25 cellular contexts compared by ENCODE assay signal in genomic region chr19:33499248-33499647, GRCh38.
"Had no signal": no experiment of that assay in that cellular context is flagged by ENCODE, and none has a peak within 500 bp of the region (broad histone marks: within the 10 kb centered on the region; RNA-seq: fewer than 3 reads in every experiment).

No MANE protein-coding gene starts in this region.

- H3K4me3 Mint-ChIP-seq: immature natural killer cell; natural killer cell treated with Interleukin-12 subunit alpha and Interleukin-12 subunit beta and Interleukin-15 and Interleukin-18, amount 100 ng/mL, for 72 hours had no signal

- ATAC-seq: gastroesophageal sphincter, left colon, psoas muscle, sciatic nerve had no signal

- H3K27me3 ChIP-seq: colonic mucosa, esophagus squamous epithelium, gastroesophageal sphincter, suprapubic skin, thyroid gland, upper lobe of left lung, vagina had no signal

- H3K27ac Mint-ChIP-seq: immature natural killer cell; natural killer cell treated with Interleukin-12 subunit alpha and Interleukin-12 subunit beta and Interleukin-15 and Interleukin-18, amount 100 ng/mL, for 72 hours had no signal

- H3K4me1 Mint-ChIP-seq: immature natural killer cell had no signal

- H3K4me3 ChIP-seq: colonic mucosa, esophagus squamous epithelium, gastroesophageal sphincter, lung, psoas muscle, skin epidermis, suprapubic skin, thyroid gland, upper lobe of left lung, vagina had no signal

- H3K36me3 Mint-ChIP-seq: natural killer cell treated with Interleukin-12 subunit alpha and Interleukin-12 subunit beta and Interleukin-15 and Interleukin-18, amount 100 ng/mL, for 72 hours had no signal

- H3K27ac ChIP-seq: colonic mucosa, esophagus squamous epithelium, gastroesophageal sphincter, psoas muscle, skin epidermis, suprapubic skin, thyroid gland, upper lobe of left lung, vagina had no signal

- H3K9me3 ChIP-seq: colonic mucosa, esophagus squamous epithelium, gastroesophageal sphincter, psoas muscle, suprapubic skin, thyroid gland, upper lobe of left lung, vagina had no signal

- H3K9me3 Mint-ChIP-seq: immature natural killer cell; natural killer cell treated with Interleukin-12 subunit alpha and Interleukin-12 subunit beta and Interleukin-15 and Interleukin-18, amount 100 ng/mL, for 72 hours had no signal

- H3K36me3 ChIP-seq: colonic mucosa, vagina had no signal

- FAIRE-seq: keratinocyte had no signal

- DNase-seq: cerebellar nuclear complex; colonic mucosa; dermis blood vessel endothelial cell; esophagus squamous epithelium; foreskin fibroblast; immature natural killer cell; left colon; mesenchymal stem cell; midbrain; occipital lobe; psoas muscle; retina; stimulated activated CD4-positive, alpha-beta T cell treated with anti-CD3 and anti-CD28 coated beads, Interleukin-12 subunit alpha, Interleukin-12 subunit beta, amount 100 ng/mL, for 4 hours; stimulated activated CD4-positive, alpha-beta T cell treated with anti-CD3 and anti-CD28 coated beads, Interleukin-2, amount 100 ng/mL, for 48 hours; stimulated activated naive CD4-positive, alpha-beta T cell treated with Interleukin-2 at 50 U/mL for 16 hours; thyroid gland had no signal

- H3K27me3 Mint-ChIP-seq: natural killer cell treated with Interleukin-12 subunit alpha and Interleukin-12 subunit beta and Interleukin-15 and Interleukin-18, amount 100 ng/mL, for 72 hours had no signal

- H3K4me1 ChIP-seq: colonic mucosa, gastroesophageal sphincter, psoas muscle, suprapubic skin, thyroid gland, upper lobe of left lung, vagina had no signal
